ENCODE assay signal across 8 cellular contexts in the genomic region with DNA sequence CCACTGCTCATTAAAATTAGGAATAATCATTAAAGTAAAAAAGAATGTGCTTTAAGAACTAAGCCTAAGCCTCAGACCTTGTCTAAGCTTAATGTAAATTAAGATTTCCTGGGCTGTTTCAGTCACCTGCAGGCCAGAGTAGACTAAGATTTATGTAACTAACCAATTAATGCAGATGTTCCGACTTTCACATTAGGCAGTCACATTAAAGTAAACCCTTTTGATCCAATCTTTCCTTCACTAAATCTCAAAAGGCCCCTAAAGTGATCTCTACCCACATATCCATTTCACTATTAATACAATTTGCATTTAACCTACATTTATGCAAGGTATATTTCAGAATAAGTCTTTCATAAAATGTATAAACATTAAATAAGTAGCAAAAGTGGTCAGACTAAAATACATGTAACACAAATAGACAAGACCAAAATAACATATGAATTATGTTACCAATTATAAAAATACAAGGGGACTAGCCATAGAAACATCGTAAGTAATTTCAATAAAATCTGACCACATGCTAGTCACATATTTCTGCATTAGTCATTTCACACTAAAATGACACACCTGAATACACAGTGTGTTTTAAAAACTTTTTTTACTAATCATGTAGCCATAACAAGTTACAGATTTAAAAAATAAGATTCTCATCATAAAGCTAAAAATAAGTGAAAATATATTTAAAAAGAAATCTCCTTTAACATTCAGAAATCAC. TPM values are rescaled to one million over a fixed set of nuclear protein-coding genes. Genes with fewer than 3 reads are reported as not detected.
DNase-seq lines count a peak whose midpoint lies in the region; ATAC-seq, FAIRE-seq and TF ChIP-seq lines count a peak whose summit lies in the region.

No MANE protein-coding gene starts in this region.

- no peaks in the 10 kb centered on the region for H3K4me1 ChIP-seq in small intestine (ENCODE audit: control insufficient read depth in 2 of 2, insufficient read depth in 1 of 2, low read depth in 1 of 2, low read length in 1 of 2)

- 37 to 53% (median 48%) methylated on average over 2 of the region's 2 CpGs for WGBS in small intestine, 3 donors

- H3K36me3 Mint-ChIP-seq in central memory CD8-positive, alpha-beta T cell (ENCODE audit: insufficient read depth): peaks cover 13% of the 10 kb centered on the region

- ATAC-seq in HG03175 (IDR thresholded peaks at IDR 0.05; ENCODE audit: unreplicated experiment) (peak; percentile 78), HG03025 (IDR thresholded peaks at IDR 0.05; ENCODE audit: low FRiP score, unreplicated experiment) (no peak)
- ATAC-seq in central memory CD8-positive, alpha-beta T cell (replicated peaks; ENCODE audit: extremely low read depth, poor library complexity, severe bottlenecking): no peak

- H3K27me3 ChIP-seq in small intestine (ENCODE audit: control insufficient read depth in 2 of 2, insufficient read depth in 2 of 2, low read length in 2 of 2): no peaks in the 10 kb centered on the region

- TF ChIP-seq CTCF in GM20000 (IDR thresholded peaks at IDR 0.05; ENCODE audit: extremely low read depth, missing control alignments): no peak

- H3K9me3 Mint-ChIP-seq in central memory CD8-positive, alpha-beta T cell: no peaks in the 10 kb centered on the region

- H3K36me3 ChIP-seq in small intestine (ENCODE audit: control insufficient read depth in 2 of 2, insufficient read depth in 2 of 2, low read length in 2 of 2): no peaks in the 10 kb centered on the region

- H3K27ac ChIP-seq in small intestine (ENCODE audit: low read depth in 1 of 2, low read length in 1 of 2): no peak overlapping the region

- no peak overlapping the region for H3K4me3 ChIP-seq in small intestine (ENCODE audit: low read depth in 1 of 2, low read length in 2 of 2)

- no peaks in the 10 kb centered on the region for H3K27me3 Mint-ChIP-seq in central memory CD8-positive, alpha-beta T cell

- no peaks in the 10 kb centered on the region for H3K9me3 ChIP-seq in small intestine (ENCODE audit: control insufficient read depth, low read depth)

- peaks cover 42% of the 10 kb centered on the region for H3K4me1 Mint-ChIP-seq in central memory CD8-positive, alpha-beta T cell

- FAIRE-seq in small intestine (lab: Jason Lieb, UNC): peak; percentile 39

- peak; percentile 58 for DNase-seq in NCI-H82 (lab: John Stamatoyannopoulos, UW)
- no peak for DNase-seq in NCI-H82 treated with DMSO at 0.1 percent for 48 hours (lab: John Stamatoyannopoulos, UW; ENCODE audit: unreplicated experiment)
- no peak for DNase-seq in central memory CD8-positive, alpha-beta T cell (ENCODE audit: low spot score in 2 of 2)
- no peak for DNase-seq in small intestine
- no peak for DNase-seq in GM20000 (ENCODE audit: low spot score)
- no peak for DNase-seq in NCI-H2029 (lab: John Stamatoyannopoulos, UW)

- H3K27ac Mint-ChIP-seq in central memory CD8-positive, alpha-beta T cell (ENCODE audit: low read depth): no peak overlapping the region

- peak overlapping the region; percentile 76 for H3K4me3 Mint-ChIP-seq in central memory CD8-positive, alpha-beta T cell

RNA-seq across cellular contexts. Expression of a gene that starts 7.7 kb away (rescaled TPM):
- 10 to 100 TPM; 13.7 to 17.3 (median 16.3) TPM for polyA plus RNA-seq in small intestine
